In genomic region chr1:45834689-45835088, GRCh38 we compare ENCODE assay signal across 24 cellular contexts.
"Had no signal": no experiment of that assay in that cellular context is flagged by ENCODE, and none has a peak within 500 bp of the region (broad histone marks: within the 10 kb centered on the region; RNA-seq: fewer than 3 reads in every experiment).

No MANE protein-coding gene starts in this region.

- DNase-seq: effector memory CD8-positive, alpha-beta T cell; erythroblast; esophagus squamous epithelium; foreskin melanocyte; hypothalamus; immature natural killer cell; islet precursor cell; kidney glomerular epithelial cell; left ventricle myocardium superior; lower lobe of right lung; naive thymus-derived CD8-positive, alpha-beta T cell; nephron progenitor cell; nucleus accumbens; psoas muscle; right cardiac atrium; sigmoid colon; stimulated activated CD4-positive, alpha-beta T cell treated with anti-CD3 and anti-CD28 coated beads, Interleukin-2, amount 100 ng/mL, for 24 hours; stimulated activated CD4-positive, alpha-beta T cell treated with anti-CD3 and anti-CD28 coated beads, Interleukin-4, amount 100 ng/mL, for 24 hours; stimulated activated naive CD4-positive, alpha-beta T cell treated with Interleukin-2 at 50 U/mL for 16 hours; stomach; thyroid gland; trophoblast cell had no signal

- H3K4me1 ChIP-seq: esophagus squamous epithelium, lower lobe of right lung, psoas muscle, sigmoid colon, stomach, thyroid gland, vagina had no signal

- H3K27ac ChIP-seq: esophagus squamous epithelium, lower lobe of right lung, psoas muscle, sigmoid colon, stomach, thyroid gland, vagina had no signal

- H3K27me3 ChIP-seq: esophagus squamous epithelium, sigmoid colon, stomach, thyroid gland, vagina had no signal

- H3K9me3 ChIP-seq: esophagus squamous epithelium, lower lobe of right lung, psoas muscle, sigmoid colon, stomach, thyroid gland, vagina had no signal

- H3K36me3 ChIP-seq: thyroid gland had no signal

- ATAC-seq: effector memory CD8-positive, alpha-beta T cell; left ventricle myocardium superior; lower lobe of right lung; naive thymus-derived CD8-positive, alpha-beta T cell; psoas muscle; right cardiac atrium; stimulated activated effector memory CD8-positive, alpha-beta T cell treated with anti-CD3 and anti-CD28 coated beads, Interleukin-12 subunit alpha, Interleukin-12 subunit beta, amount 100 ng/mL, for 72 hours had no signal

- H3K4me3 ChIP-seq: esophagus squamous epithelium, lower lobe of right lung, psoas muscle, sigmoid colon, stomach, thyroid gland, vagina had no signal
